Comparison of ENCODE assay signal across 1 cellular context in the genomic region with DNA sequence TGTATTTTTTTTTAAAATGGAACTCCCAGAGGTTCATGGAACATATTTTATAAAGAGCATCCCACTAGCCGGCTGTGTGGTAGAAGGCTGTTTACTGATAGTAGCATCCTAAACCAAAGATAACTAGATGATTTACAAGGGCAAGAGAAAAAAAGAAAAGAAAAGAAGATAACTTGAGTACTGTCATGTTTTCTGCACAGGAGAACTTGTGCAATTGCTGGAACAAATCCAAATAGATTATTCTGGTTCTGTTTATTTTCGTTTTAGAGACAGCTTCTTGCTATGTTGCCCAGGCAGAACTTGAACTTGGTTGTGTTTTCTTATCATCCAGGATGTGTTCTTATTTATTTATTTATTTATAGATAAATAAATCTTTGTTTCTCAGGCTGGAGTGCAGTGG.
TF ChIP-seq lines count a peak whose summit lies in the region.

No MANE protein-coding gene starts in this region.

TF ChIP-seq in GM12878, 131 proteins besides CTCF, POLR2A, EP300 and RAD21:
- no peak for TF ChIP-seq ZNF592 (IDR thresholded peaks at IDR 0.05)
- no peak for TF ChIP-seq ZZZ3 (IDR thresholded peaks at IDR 0.05; ENCODE audit: control insufficient read depth, insufficient read length, low read depth)
- TF ChIP-seq PML (IDR thresholded peaks at IDR 0.05; ENCODE audit: low read length): no peak
- TF ChIP-seq ZNF207 (IDR thresholded peaks at IDR 0.05; ENCODE audit: borderline replicate concordance): no peak
- TF ChIP-seq NFXL1 (IDR thresholded peaks at IDR 0.05; ENCODE audit: borderline replicate concordance): 0 out of 2 replicates have a peak, but pooled peaks have one; percentile 53
- no peak for TF ChIP-seq NFYA (IDR thresholded peaks at IDR 0.05; ENCODE audit: borderline replicate concordance, low read depth, low read length)
- no peak for TF ChIP-seq USF1 (IDR thresholded peaks at IDR 0.05; ENCODE audit: borderline replicate concordance, extremely low read length, insufficient read depth, low read depth, low read length)
